In the genomic region with DNA sequence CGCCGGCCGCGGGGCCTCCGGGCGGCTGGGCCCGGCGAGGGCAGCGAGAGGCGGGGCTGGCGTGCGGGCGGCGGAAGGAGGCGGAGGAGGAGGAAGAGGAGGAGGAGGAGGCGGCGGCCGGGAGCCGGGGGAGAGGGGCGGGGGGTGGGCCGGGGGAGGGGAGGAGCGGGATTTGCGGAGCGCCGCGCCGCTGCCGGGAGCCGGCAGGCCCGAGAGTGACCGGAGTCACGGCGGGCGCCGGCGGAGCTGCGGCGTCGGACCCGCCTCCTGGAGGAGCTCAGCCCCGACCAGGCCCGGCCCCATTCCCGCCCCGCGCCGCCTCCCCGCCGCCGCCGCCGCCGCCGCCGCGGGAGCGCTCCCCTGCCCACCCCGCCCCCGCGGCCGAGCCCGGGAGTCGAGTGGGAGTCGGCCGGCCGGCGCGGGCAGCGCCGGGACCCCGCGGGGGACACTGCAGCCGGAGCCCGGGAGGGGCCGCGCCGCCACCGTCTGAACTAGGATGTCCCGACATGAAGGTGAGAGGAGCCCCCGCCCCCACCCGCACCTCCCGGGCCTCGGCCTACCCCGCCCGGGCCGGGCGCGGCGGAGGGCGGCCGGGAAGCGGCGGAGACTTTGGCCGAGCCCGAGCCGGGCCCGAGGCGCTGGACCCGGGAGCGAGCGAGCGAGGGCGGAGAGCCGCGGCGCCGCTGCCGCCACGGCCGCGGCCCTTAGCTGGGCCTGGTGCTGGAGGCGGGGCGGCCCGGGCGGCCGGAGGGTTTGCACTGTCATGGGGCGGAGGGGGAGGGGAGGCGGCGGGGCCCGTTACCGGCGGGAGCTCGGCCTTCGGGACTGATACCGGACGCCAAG, we compare ENCODE assay signal across 8 cellular contexts. TPM values are rescaled to one million over a fixed set of nuclear protein-coding genes. Genes with fewer than 3 reads are reported as not detected.
DNase-seq lines count a peak whose midpoint lies in the region; ATAC-seq, FAIRE-seq and TF ChIP-seq lines count a peak whose summit lies in the region.

KCMF1 (plus strand) TSS at position 206 of the 843 bp plus-strand sequence; CDS start at position 497, 291 bp downstream.

- intact Hi-C loops in dendritic cell treated with granulocyte-macrophage colony-stimulating factor and Interleukin-4, amounts not matched to agents 40 ng/mL and 50 ng/mL, for 4 days (cut with micrococcal nuclease) = loop anchor here (2.0 to 5.0 kb wide), 2 partner anchors 36 to 44 kb away; no protein-coding TSS in a partner anchor
- intact Hi-C loops in HepG2 (cut with micrococcal nuclease; ENCODE audit: unreplicated experiment) = no loop called here

- FAIRE-seq in HepG2 (lab: Jason Lieb, UNC) = no peak

- peak within 1 kb of the TSS; percentile 95 for H3K4me2 ChIP-seq in HepG2 (ENCODE audit: low read depth, low read length)

- peaks cover 36% of the 10 kb centered on the region for H4K20me1 ChIP-seq in HepG2 (ENCODE audit: insufficient read depth, low read length)

- peak; percentile 9 to 68; a peak in 3 of 4 replicates for TF ChIP-seq POLR2A in HepG2 (IDR thresholded peaks at IDR 0.05; ENCODE audit: insufficient read depth in 1 of 2, low read depth in 2 of 2, low read length in 2 of 2)

- 2% methylated on average over 62 of the region's 125 CpGs for WGBS in HepG2 (ENCODE audit: low lambda C conversion rate)

- POLR2A ChIA-PET in HepG2 (lab: Yijun Ruan, JAX) = interaction anchor here (0.6 to 3.8 kb wide), 11 partner anchors 12 to 383 kb away, joined by 3 to 30 read pairs (median 4); partner anchors contain the start of genes ELMOD3 and RETSAT

- no peak; the same call in 1 of the 2 replicates for TF ChIP-seq RAD21 in HepG2 (CRISPR knock-in tag; IDR thresholded peaks at IDR 0.05)

- H3K36me3 Mint-ChIP-seq in dendritic cell treated with granulocyte-macrophage colony-stimulating factor and Interleukin-4, amounts not matched to agents 40 ng/mL and 50 ng/mL, for 4 days (ENCODE audit: low read depth) = peaks cover 27% of the 10 kb centered on the region

- in situ Hi-C loops in HepG2 (cut with HindIII; ENCODE audit: extremely low pct_ligation_motif_present, low pct_unique_long_range_greater_than_20kb) = loop anchor here (5.0 kb wide), 1 partner anchor 44 kb away; no protein-coding TSS in a partner anchor

- peaks cover 64% of the 10 kb centered on the region for H3K4me1 ChIP-seq in HepG2 (ENCODE audit: insufficient read depth, low read length)

- H2AFZ ChIP-seq in HepG2 (ENCODE audit: low read length) = no peak within 1 kb of the TSS

- H3K4me3 ChIP-seq in HepG2 (replicated peaks in 1 of 3; ENCODE audit: insufficient read depth in 1 of 3, low read depth in 2 of 3, low read length in 3 of 3) = peak within 1 kb of the TSS; percentile 81 to 99 (median 97)

- peak within 1 kb of the TSS; percentile 97 for H3K4me3 Mint-ChIP-seq in dendritic cell treated with granulocyte-macrophage colony-stimulating factor and Interleukin-4, amounts not matched to agents 40 ng/mL and 50 ng/mL, for 4 days

- peaks cover 81% of the 10 kb centered on the region for H3K79me2 ChIP-seq in HepG2 (ENCODE audit: insufficient read depth, low read length)

- peak; percentile 55 to 67 for DNase-seq in SHP77 (lab: John Stamatoyannopoulos, UW)
- no peak for DNase-seq in SHP77 treated with DMSO at 0.1 percent for 48 hours (lab: John Stamatoyannopoulos, UW)
- peak; percentile 68 for DNase-seq in NCI-H345 (lab: John Stamatoyannopoulos, UW)
- DNase-seq in activated CD4-positive, alpha-beta T cell treated with anti-CD3 and anti-CD28 coated beads, Interleukin-2, amount 50 U/mL, for 48 hours = peak; percentile 78 to 81
- DNase-seq in HepG2 (ENCODE audit: low spot score) = no peak
- peak; percentile 57 to 59 for DNase-seq in stimulated activated CD4-positive, alpha-beta T cell treated with anti-CD3 and anti-CD28 coated beads, Interleukin-2, amount 100 ng/mL, for 48 hours

- H3K27ac ChIP-seq in HepG2 (ENCODE audit: extremely low read length, insufficient read depth, low read length) = peak within 1 kb of the TSS; percentile 98

- TF ChIP-seq CTCF in HepG2 (CRISPR knock-in tag; IDR thresholded peaks at IDR 0.05) = no peak

- CTCF ChIA-PET in HepG2 (lab: Yijun Ruan, JAX; ENCODE audit: low intra/inter-chr PET ratio, low total read pairs) = interaction anchor here (1.1 kb wide), 1 partner anchor 46 kb away, joined by 3 read pairs; no protein-coding TSS in a partner anchor

- H3K4me1 Mint-ChIP-seq in dendritic cell treated with granulocyte-macrophage colony-stimulating factor and Interleukin-4, amounts not matched to agents 40 ng/mL and 50 ng/mL, for 4 days (ENCODE audit: low read depth) = peaks cover 45% of the 10 kb centered on the region

- H3K36me3 ChIP-seq in HepG2 (replicated peaks in 1 of 2; ENCODE audit: control insufficient read depth in 1 of 2, insufficient read depth in 2 of 2, low read length in 2 of 2) = no peaks in the 10 kb centered on the region

- H3K9me3 ChIP-seq in HepG2 (ENCODE audit: low read length) = no peaks in the 10 kb centered on the region

- H3K27me3 ChIP-seq in HepG2 (ENCODE audit: control insufficient read depth in 1 of 2, insufficient read depth in 2 of 2, low read length in 2 of 2) = no peaks in the 10 kb centered on the region; a peak in 1 of 5 replicates

- H3K27ac Mint-ChIP-seq in dendritic cell treated with granulocyte-macrophage colony-stimulating factor and Interleukin-4, amounts not matched to agents 40 ng/mL and 50 ng/mL, for 4 days = peak within 1 kb of the TSS; percentile 97

- ATAC-seq in HG02884 (IDR thresholded peaks at IDR 0.05; ENCODE audit: unreplicated experiment) = peak; percentile 39
- peak; percentile 70 for ATAC-seq in HepG2

- H3K9ac ChIP-seq in HepG2 (ENCODE audit: insufficient read depth, low read depth, low read length) = peak within 1 kb of the TSS; percentile 99

- H3K27me3 Mint-ChIP-seq in dendritic cell treated with granulocyte-macrophage colony-stimulating factor and Interleukin-4, amounts not matched to agents 40 ng/mL and 50 ng/mL, for 4 days = no peaks in the 10 kb centered on the region

- no TSS peak for BruUV-seq in HepG2 (replicated peaks; lab: Mats Ljungman, UMichigan)

- H3K9me3 Mint-ChIP-seq in dendritic cell treated with granulocyte-macrophage colony-stimulating factor and Interleukin-4, amounts not matched to agents 40 ng/mL and 50 ng/mL, for 4 days = no peaks in the 10 kb centered on the region

- no peak; a peak in 1 of 4 replicates for TF ChIP-seq EP300 in HepG2 (IDR thresholded peaks at IDR 0.05; ENCODE audit: low read depth in 2 of 2, low read length in 2 of 2)
- TF ChIP-seq EP300 in HepG2 (CRISPR knock-in tag; IDR thresholded peaks at IDR 0.05; ENCODE audit: borderline replicate concordance) = no peak

TF ChIP-seq in HepG2, 621 proteins besides CTCF, POLR2A, EP300 and RAD21 (continues in another document):
- TF ChIP-seq TCF12 (IDR thresholded peaks at IDR 0.05) (no peak), TCF12 (CRISPR knock-in tag; IDR thresholded peaks at IDR 0.05) (no peak), HNRNPLL (IDR thresholded peaks at IDR 0.05; ENCODE audit: low read depth, low read length, poor library complexity, severe bottlenecking) (peak; percentile 56)
- TF ChIP-seq, protein P1, sequence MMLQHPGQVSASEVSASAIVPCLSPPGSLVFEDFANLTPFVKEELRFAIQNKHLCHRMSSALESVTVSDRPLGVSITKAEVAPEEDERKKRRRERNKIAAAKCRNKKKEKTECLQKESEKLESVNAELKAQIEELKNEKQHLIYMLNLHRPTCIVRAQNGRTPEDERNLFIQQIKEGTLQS (CRISPR knock-in tag; IDR thresholded peaks at IDR 0.05) = peak; percentile 22; the same call in 1 of the 2 replicates
- TF ChIP-seq, protein P2, sequence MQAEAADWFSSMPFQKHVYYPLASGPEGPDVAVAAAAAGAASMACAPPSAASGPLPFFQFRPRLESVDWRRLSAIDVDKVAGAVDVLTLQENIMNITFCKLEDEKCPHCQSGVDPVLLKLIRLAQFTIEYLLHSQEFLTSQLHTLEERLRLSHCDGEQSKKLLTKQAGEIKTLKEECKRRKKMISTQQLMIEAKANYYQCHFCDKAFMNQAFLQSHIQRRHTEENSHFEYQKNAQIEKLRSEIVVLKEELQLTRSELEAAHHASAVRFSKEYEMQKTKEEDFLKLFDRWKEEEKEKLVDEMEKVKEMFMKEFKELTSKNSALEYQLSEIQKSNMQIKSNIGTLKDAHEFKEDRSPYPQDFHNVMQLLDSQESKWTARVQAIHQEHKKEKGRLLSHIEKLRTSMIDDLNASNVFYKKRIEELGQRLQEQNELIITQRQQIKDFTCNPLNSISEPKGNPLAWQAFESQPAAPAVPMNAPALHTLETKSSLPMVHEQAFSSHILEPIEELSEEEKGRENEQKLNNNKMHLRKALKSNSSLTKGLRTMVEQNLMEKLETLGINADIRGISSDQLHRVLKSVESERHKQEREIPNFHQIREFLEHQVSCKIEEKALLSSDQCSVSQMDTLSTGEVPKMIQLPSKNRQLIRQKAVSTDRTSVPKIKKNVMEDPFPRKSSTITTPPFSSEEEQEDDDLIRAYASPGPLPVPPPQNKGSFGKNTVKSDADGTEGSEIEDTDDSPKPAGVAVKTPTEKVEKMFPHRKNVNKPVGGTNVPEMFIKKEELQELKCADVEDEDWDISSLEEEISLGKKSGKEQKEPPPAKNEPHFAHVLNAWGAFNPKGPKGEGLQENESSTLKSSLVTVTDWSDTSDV (CRISPR knock-in tag; IDR thresholded peaks at IDR 0.05) = no peak

RNA-seq across cellular contexts. Expression of gene KCMF1, which starts in this region (rescaled TPM):
- 62.1 and 64.6 TPM in 2 replicates for total RNA-seq in HepG2 (2016; rRNA removed; fragmentation: Illumina TruSeq; extraction: Trizol)
- total RNA-seq in HepG2 (2016; cell fraction: cytosol; rRNA removed; fragmentation: Illumina TruSeq; extraction: Trizol; ENCODE audit: low read depth) = 70.3 and 83.0 TPM in 2 replicates
- total RNA-seq in HepG2 (2016; cell fraction: insoluble cytoplasmic fraction; rRNA removed; fragmentation: Illumina TruSeq; extraction: Trizol) = 58.7 and 60.0 TPM in 2 replicates
- total RNA-seq in HepG2 (2016; cell fraction: membrane; rRNA removed; fragmentation: Illumina TruSeq; extraction: Trizol) = 130 and 138 TPM in 2 replicates
- total RNA-seq in HepG2 (2016; cell fraction: nucleus; rRNA removed; fragmentation: Illumina TruSeq; extraction: Trizol) = 26.8 and 30.5 TPM in 2 replicates
- 84.0 and 116 TPM in 2 replicates for polyA plus RNA-seq in HepG2 (2011; rRNA removed)
- polyA plus RNA-seq in HepG2 (2011; cell fraction: cytosol; rRNA removed) = 56.6 and 82.6 TPM in 2 replicates
- 32.2 and 32.7 TPM in 2 replicates for polyA plus RNA-seq in HepG2 (2011; cell fraction: nucleus; rRNA removed)
- 88.5 and 102 TPM in 2 replicates for polyA plus RNA-seq in HepG2 (2012)
- polyA plus RNA-seq in HepG2 (2016; cell fraction: cytosol; fragmentation: Illumina TruSeq; extraction: Trizol; ENCODE audit: low read depth) = 102 and 116 TPM in 2 replicates
- 68.3 and 73.2 TPM in 2 replicates for polyA plus RNA-seq in HepG2 (2016; cell fraction: insoluble cytoplasmic fraction; fragmentation: Illumina TruSeq; extraction: Trizol; ENCODE audit: low read depth)
- polyA plus RNA-seq in HepG2 (2016; cell fraction: membrane; fragmentation: Illumina TruSeq; extraction: Trizol; ENCODE audit: low read depth) = 124 and 125 TPM in 2 replicates
- polyA plus RNA-seq in HepG2 (2016; cell fraction: nucleus; fragmentation: Illumina TruSeq; extraction: Trizol; ENCODE audit: insufficient read depth, low read depth) = 42.2 and 45.3 TPM in 2 replicates
- 60.2 and 78.6 TPM in 2 replicates for polyA minus RNA-seq in HepG2 (2011; rRNA and poly(A)+ RNA removed; ENCODE audit: low replicate concordance)
- 66.3 and 77.2 TPM in 2 replicates for polyA minus RNA-seq in HepG2 (2011; cell fraction: cytosol; rRNA and poly(A)+ RNA removed)
- 32.3 and 45.8 TPM in 2 replicates for polyA minus RNA-seq in HepG2 (2011; cell fraction: nucleus; rRNA and poly(A)+ RNA removed)

Comparison
In these comparisons a context has a peak if more than half of its experiments do, and no peak if none do; other contexts are left out.
1. DNase-seq: peak in SHP77 (2 of 2), NCI-H345 (single experiment), activated CD4-positive, alpha-beta T cell treated with anti-CD3 and anti-CD28 coated beads, Interleukin-2, amount 50 U/mL, for 48 hours (2 of 2) and stimulated activated CD4-positive, alpha-beta T cell treated with anti-CD3 and anti-CD28 coated beads, Interleukin-2, amount 100 ng/mL, for 48 hours (2 of 2); none in SHP77 treated with DMSO at 0.1 percent for 48 hours (single experiment) and HepG2 (single experiment).